ENCODE assay signal across 17 cellular contexts in genomic region chr6:26403888-26404287, GRCh38. TPM values are rescaled to one million over a fixed set of nuclear protein-coding genes. Genes with fewer than 3 reads are reported as not detected.
DNase-seq lines count a peak whose midpoint lies in the region; TF ChIP-seq lines count a peak whose summit lies in the region.
"Had no signal": no experiment of that assay in that cellular context is flagged by ENCODE, and none has a peak within 500 bp of the region (broad histone marks: within the 10 kb centered on the region; RNA-seq: fewer than 3 reads in every experiment).

No MANE protein-coding gene starts in this region.

- CTCF ChIA-PET in OCI-LY7 (lab: Charles Lee; ENCODE audit: unreplicated experiment): no interaction called here
- CTCF ChIA-PET in PC-9 (lab: Charles Lee): no interaction called here

- H3K4me2 ChIP-seq in OCI-LY7 (ENCODE audit: low read length) (peak overlapping the region; percentile 84), PC-9 (no peak overlapping the region)

- H3K9me2 ChIP-seq in OCI-LY7 (ENCODE audit: insufficient read depth, low read length) (no peaks in the 10 kb centered on the region), PC-9 (ENCODE audit: insufficient read depth) (no peaks in the 10 kb centered on the region)

- POLR2A ChIA-PET in OCI-LY7 (lab: Charles Lee): interaction anchor here (1.0 kb wide), 2 partner anchors 22 to 34 kb away, joined by 4 to 6 read pairs; no protein-coding TSS in a partner anchor
- POLR2A ChIA-PET in PC-9 (lab: Charles Lee; ENCODE audit: unreplicated experiment): no interaction called here

- H3K4me1 ChIP-seq in OCI-LY7 (ENCODE audit: insufficient read depth, low read length, poor library complexity, severe bottlenecking): peaks cover 55% of the 10 kb centered on the region
- peaks cover 25 to 42% of the 10 kb centered on the region in 2 experiments for H3K4me1 ChIP-seq in neutrophil (ENCODE audit: control insufficient read depth in 1 of 2, insufficient read depth in 1 of 2, low read depth in 1 of 2, low read length in 1 of 2)
- peaks cover 14% of the 10 kb centered on the region for H3K4me1 ChIP-seq in PC-9 (replicated peaks; ENCODE audit: insufficient read depth)
- no peaks in the 10 kb centered on the region for H3K4me1 ChIP-seq in SJCRH30

- peak overlapping the region; percentile 42 for H3K27ac ChIP-seq in OCI-LY7 (ENCODE audit: low read depth, low read length, poor library complexity, severe bottlenecking)
- peak overlapping the region; percentile 34 for H3K27ac ChIP-seq in neutrophil
- H3K27ac ChIP-seq in PC-9: no peak overlapping the region
- H3K27ac ChIP-seq in SJCRH30: no peak overlapping the region
- H3K27ac ChIP-seq: cardiac muscle cell, pancreas had no signal

- H3K27ac Mint-ChIP-seq in activated T-cell treated with anti-CD3 and anti-CD28 coated beads, Interleukin-2, amount 50 U/mL, for 24 hours: no peak overlapping the region
- H3K27ac Mint-ChIP-seq: endodermal cell had no signal

- H3K4me1 Mint-ChIP-seq in activated T-cell treated with anti-CD3 and anti-CD28 coated beads, Interleukin-2, amount 50 U/mL, for 24 hours (ENCODE audit: low read depth): peaks cover 67% of the 10 kb centered on the region

- no peak for DNase-seq in activated T-cell treated with anti-CD3 and anti-CD28 coated beads, Interleukin-2, amount 50 U/mL, for 24 hours
- DNase-seq in activated T-cell treated with anti-CD3 and anti-CD28 coated beads, Interleukin-2, amount 50 U/mL, for 48 hours: no peak
- DNase-seq in OCI-LY7 (ENCODE audit: low spot score) (no peak), choroid plexus epithelial cell (ENCODE audit: low read depth) (no peak), PC-9 (no peak), NCI-H748 treated with DMSO at 0.1 percent for 48 hours (lab: John Stamatoyannopoulos, UW) (no peak), SJCRH30 (no peak)
- DNase-seq: ACHN; activated effector memory CD4-positive, alpha-beta T cell treated with Interleukin-2 at 50 U/mL for 16 hours; endodermal cell; foreskin fibroblast; NCI-H1417; NCI-H446; pancreas had no signal

- peaks cover 5% of the 10 kb centered on the region; the same call in 1 of the 2 replicates for H3F3A ChIP-seq in PC-9 (ENCODE audit: insufficient read depth, low read depth)

- TF ChIP-seq CTCF in OCI-LY7 (conservative IDR thresholded peaks at IDR 0.05; ENCODE audit: low read length) (no peak), choroid plexus epithelial cell (conservative IDR thresholded peaks at IDR 0.05; ENCODE audit: low read depth, low read length) (peak; percentile 11), neutrophil (IDR thresholded peaks at IDR 0.05) (no peak), PC-9 (conservative IDR thresholded peaks at IDR 0.05) (no peak)

- no TSS peak for BruUV-seq in OCI-LY7 (replicated peaks; lab: Mats Ljungman, UMichigan)
- BruUV-seq in PC-9 (replicated peaks; lab: Mats Ljungman, UMichigan): no TSS peak

- H3K27me3 ChIP-seq in neutrophil (no peaks in the 10 kb centered on the region), PC-9 (ENCODE audit: insufficient read depth, low read depth) (no peaks in the 10 kb centered on the region), SJCRH30 (no peaks in the 10 kb centered on the region)
- H3K27me3 ChIP-seq: cardiac muscle cell, pancreas had no signal

- no peaks in the 10 kb centered on the region for H3K9me3 Mint-ChIP-seq in activated T-cell treated with anti-CD3 and anti-CD28 coated beads, Interleukin-2, amount 50 U/mL, for 24 hours
- H3K9me3 Mint-ChIP-seq: endodermal cell had no signal

- H3K27me3 Mint-ChIP-seq in activated T-cell treated with anti-CD3 and anti-CD28 coated beads, Interleukin-2, amount 50 U/mL, for 24 hours: no peaks in the 10 kb centered on the region

- no peaks in the 10 kb centered on the region for H3K9me3 ChIP-seq in OCI-LY7 (ENCODE audit: low read length)
- H3K9me3 ChIP-seq in neutrophil: no peaks in the 10 kb centered on the region
- no peaks in the 10 kb centered on the region for H3K9me3 ChIP-seq in PC-9 (ENCODE audit: insufficient read depth, low read depth)
- no peaks in the 10 kb centered on the region for H3K9me3 ChIP-seq in SJCRH30 (replicated peaks)
- H3K9me3 ChIP-seq: pancreas had no signal

- H3K36me3 ChIP-seq in OCI-LY7 (ENCODE audit: insufficient read depth, low read length) (peaks cover 36% of the 10 kb centered on the region), neutrophil (peaks cover 40% of the 10 kb centered on the region), PC-9 (ENCODE audit: low read depth) (no peaks in the 10 kb centered on the region), SJCRH30 (no peaks in the 10 kb centered on the region)
- H3K36me3 ChIP-seq: cardiac muscle cell, pancreas had no signal

- peaks cover 25% of the 10 kb centered on the region; the same call in 1 of the 2 replicates for H3K79me2 ChIP-seq in OCI-LY7 (ENCODE audit: insufficient read depth, low read depth, low read length)
- no peaks in the 10 kb centered on the region for H3K79me2 ChIP-seq in PC-9 (ENCODE audit: low read depth)

- H2AFZ ChIP-seq in OCI-LY7 (ENCODE audit: low read length) (peak overlapping the region; percentile 4; the same call in 1 of the 2 replicates), PC-9 (no peak overlapping the region)

- H3K36me3 Mint-ChIP-seq in activated T-cell treated with anti-CD3 and anti-CD28 coated beads, Interleukin-2, amount 50 U/mL, for 24 hours (ENCODE audit: low read depth): peaks cover 49% of the 10 kb centered on the region

- intact Hi-C loops in OCI-LY7 (cut with micrococcal nuclease; ENCODE audit: unreplicated experiment): loop anchor here (2.0 kb wide), 1 partner anchor 43 kb away; no protein-coding TSS in a partner anchor
- intact Hi-C loops in PC-9 (cut with micrococcal nuclease; ENCODE audit: unreplicated experiment): loop anchor here (5.0 kb wide), 1 partner anchor 33 kb away; no protein-coding TSS in a partner anchor

- H4K20me1 ChIP-seq in OCI-LY7 (ENCODE audit: insufficient read depth, low read length) (no peaks in the 10 kb centered on the region), PC-9 (ENCODE audit: insufficient read depth) (no peaks in the 10 kb centered on the region)

- peak overlapping the region; percentile 82 for H3K4me3 ChIP-seq in OCI-LY7 (ENCODE audit: low read depth, low read length, poor library complexity, severe bottlenecking)
- H3K4me3 ChIP-seq in choroid plexus epithelial cell (ENCODE audit: low read depth, low read length): no peak overlapping the region
- peak overlapping the region in 1 of 2 experiments; percentile 63 for H3K4me3 ChIP-seq in neutrophil (ENCODE audit: low read depth in 1 of 2, low read length in 1 of 2)
- no peak overlapping the region for H3K4me3 ChIP-seq in PC-9
- H3K4me3 ChIP-seq in SJCRH30: no peak overlapping the region
- H3K4me3 ChIP-seq: cardiac muscle cell, smooth muscle cell had no signal

- peak overlapping the region; percentile 93 for H3K4me3 Mint-ChIP-seq in activated T-cell treated with anti-CD3 and anti-CD28 coated beads, Interleukin-2, amount 50 U/mL, for 24 hours
- H3K4me3 Mint-ChIP-seq: endodermal cell had no signal

RNA-seq across cellular contexts. Expression of gene BTN3A1, which starts 1.8 kb away (rescaled TPM):
- total RNA-seq in OCI-LY7 (2014; rRNA removed; shearing (Covaris generic)): 33.4 and 34.6 TPM in 2 replicates
- total RNA-seq in OCI-LY7 (2022) (33.3 and 46.5 TPM in 2 replicates), PC-9 (2021) (28.3 and 30.4 TPM in 2 replicates)
- total RNA-seq in SJCRH30 (2014; rRNA removed; shearing (Covaris generic)): 0.51 and 0.81 TPM in 2 replicates

RNA-seq across cellular contexts. Expression of gene BTN2A2, which starts 21.0 kb away (rescaled TPM):
- 42.0 and 45.1 TPM in 2 replicates for total RNA-seq in OCI-LY7 (2014; rRNA removed; shearing (Covaris generic))
- total RNA-seq in OCI-LY7 (2022): 35.0 and 44.8 TPM in 2 replicates
- total RNA-seq in PC-9 (2021): 20.7 and 23.4 TPM in 2 replicates
- 8.5 and 11.4 TPM in 2 replicates for total RNA-seq in SJCRH30 (2014; rRNA removed; shearing (Covaris generic))

RNA-seq across cellular contexts. Expression of gene BTN3A3, which starts 36.4 kb away (rescaled TPM):
- total RNA-seq in OCI-LY7 (2014; rRNA removed; shearing (Covaris generic)): 17.4 and 20.5 TPM in 2 replicates
- total RNA-seq in OCI-LY7 (2022): 22.1 and 26.9 TPM in 2 replicates
- total RNA-seq in PC-9 (2021): 26.2 and 29.8 TPM in 2 replicates
- total RNA-seq in SJCRH30 (2014; rRNA removed; shearing (Covaris generic)): 0.33 and 0.55 TPM in 2 replicates

RNA-seq across cellular contexts. Expression of gene BTN3A2, which starts 38.9 kb away (rescaled TPM):
- total RNA-seq in OCI-LY7 (2014; rRNA removed; shearing (Covaris generic)): 47.9 and 54.5 TPM in 2 replicates
- total RNA-seq in OCI-LY7 (2022) (70.8 and 95.7 TPM in 2 replicates), PC-9 (2021) (28.7 and 32.9 TPM in 2 replicates)
- total RNA-seq in SJCRH30 (2014; rRNA removed; shearing (Covaris generic)): 0.77 and 0.79 TPM in 2 replicates

RNA-seq across cellular contexts. Expression of gene BTN2A1, which starts 53.9 kb away (rescaled TPM):
- 15.4 and 22.8 TPM in 2 replicates for total RNA-seq in OCI-LY7 (2014; rRNA removed; shearing (Covaris generic))
- total RNA-seq in OCI-LY7 (2022) (23.4 and 23.5 TPM in 2 replicates), PC-9 (2021) (19.5 and 23.4 TPM in 2 replicates)
- 16.9 and 17.2 TPM in 2 replicates for total RNA-seq in SJCRH30 (2014; rRNA removed; shearing (Covaris generic))

Comparison
In these comparisons a context has a peak if more than half of its experiments do, and no peak if none do; other contexts are left out.
1. H3K27ac ChIP-seq: peak in OCI-LY7 (single experiment) and neutrophil (single experiment); none in PC-9 (single experiment) and SJCRH30 (single experiment).
2. RNA of gene BTN3A1, which starts 1.8 kb away (total RNA-seq): 33.3 to 46.5 TPM in OCI-LY7 and 28.3 to 30.4 TPM in PC-9; 0.51 to 0.81 TPM in SJCRH30; every median in the first group is over 10 times any median in the second.
3. RNA of gene BTN3A3, which starts 36.4 kb away (total RNA-seq): 26.2 to 29.8 TPM in PC-9 and 17.4 to 26.9 TPM in OCI-LY7; 0.33 to 0.55 TPM in SJCRH30; every median in the first group is over 10 times any median in the second.